Comparison of ENCODE assay signal across 11 cellular contexts in the genomic region with DNA sequence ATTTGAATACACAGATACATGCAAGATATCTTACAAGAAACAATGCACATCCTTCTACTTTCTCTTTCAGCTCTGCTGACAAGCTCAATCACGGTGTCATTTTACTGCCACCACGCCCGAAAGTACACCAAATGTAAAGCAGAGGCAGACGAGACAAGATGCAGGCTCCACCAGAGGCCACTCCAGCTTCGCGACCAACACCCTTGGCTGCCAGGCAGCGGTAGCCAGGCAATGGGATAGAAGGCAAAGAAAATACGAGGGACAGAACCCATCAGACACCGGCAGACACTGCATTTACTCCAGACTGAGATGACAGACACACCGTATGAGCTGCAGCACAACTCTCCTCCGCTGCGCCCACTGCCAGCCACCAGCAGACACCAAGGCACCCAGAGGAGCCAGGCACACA. TPM values are rescaled to one million over a fixed set of nuclear protein-coding genes. Genes with fewer than 3 reads are reported as not detected.
DNase-seq lines count a peak whose midpoint lies in the region; ATAC-seq and TF ChIP-seq lines count a peak whose summit lies in the region.
"Had no signal": no experiment of that assay in that cellular context is flagged by ENCODE, and none has a peak within 500 bp of the region (broad histone marks: within the 10 kb centered on the region; RNA-seq: fewer than 3 reads in every experiment).

No MANE protein-coding gene starts in this region.

- DNase-seq in CD14-positive monocyte (ENCODE audit: low spot score) (peak; percentile 24), NCI-H187 treated with DMSO at 0.1 percent for 48 hours (lab: John Stamatoyannopoulos, UW) (peak; percentile 7), colonic mucosa (peak; percentile 41), nephron progenitor cell (no peak), SKM-1 treated with dmso at 0.1 percent for 144 hours (lab: John Stamatoyannopoulos, UW; ENCODE audit: unreplicated experiment) (no peak), NCI-H2029 (lab: John Stamatoyannopoulos, UW) (no peak)
- no peak for DNase-seq in activated CD8-positive, alpha-beta memory T cell treated with anti-CD3 and anti-CD28 coated beads, Interleukin-2, amount 50 U/mL, for 4 hours
- DNase-seq: brain microvascular endothelial cell; GOT3; stimulated activated CD4-positive, alpha-beta T cell treated with anti-CD3 and anti-CD28 coated beads, Interleukin-4, amount 100 ng/mL, for 4 hours had no signal

- no peak overlapping the region for H3K4me3 ChIP-seq in colonic mucosa

- intact Hi-C loops in CD14-positive monocyte (cut with micrococcal nuclease), result no loop called here
- intact Hi-C loops in colonic mucosa (cut with DNase I), result no loop called here

- H3K27ac Mint-ChIP-seq in CD14-positive monocyte, result peak overlapping the region in 3 of 7 donors; percentile 24 to 80 (median 30)
- H3K27ac Mint-ChIP-seq in nephron progenitor cell, result peak overlapping the region; percentile 98

- no peak overlapping the region for H3K27ac ChIP-seq in colonic mucosa
- H3K27ac ChIP-seq: brain microvascular endothelial cell had no signal

- no peak for ATAC-seq in GM21619 (IDR thresholded peaks at IDR 0.05; ENCODE audit: unreplicated experiment)

- H3K4me3 Mint-ChIP-seq in CD14-positive monocyte (no peak overlapping the region), nephron progenitor cell (no peak overlapping the region)

- H3K4me1 Mint-ChIP-seq in CD14-positive monocyte (no peaks in the 10 kb centered on the region), nephron progenitor cell (peaks cover 28% of the 10 kb centered on the region)

- no peaks in the 10 kb centered on the region for H3K9me3 ChIP-seq in colonic mucosa

- H3K9me3 Mint-ChIP-seq in CD14-positive monocyte (no peaks in the 10 kb centered on the region), nephron progenitor cell (no peaks in the 10 kb centered on the region)

- H3K27me3 Mint-ChIP-seq in CD14-positive monocyte (ENCODE audit: low read depth in 3 of 3) (peaks cover 0 to 2% (median 0%) of the 10 kb centered on the region in 3 donors), nephron progenitor cell (ENCODE audit: low read depth, poor library complexity) (no peaks in the 10 kb centered on the region)

- no peak overlapping the region for H3K9ac ChIP-seq in colonic mucosa (ENCODE audit: low read depth in 2 of 2, low read length in 2 of 2)

- H3K4me1 ChIP-seq in colonic mucosa, result no peaks in the 10 kb centered on the region

- peaks cover 69 to 78% of the 10 kb centered on the region in 2 donors for H3K36me3 Mint-ChIP-seq in CD14-positive monocyte
- peaks cover 50% of the 10 kb centered on the region for H3K36me3 Mint-ChIP-seq in nephron progenitor cell (ENCODE audit: low read depth)

- H3K36me3 ChIP-seq in colonic mucosa, result peaks cover 28% of the 10 kb centered on the region

- TF ChIP-seq CTCF in CD14-positive monocyte (IDR thresholded peaks at IDR 0.05) (no peak), colonic mucosa (IDR thresholded peaks at IDR 0.05) (no peak), nephron progenitor cell (IDR thresholded peaks at IDR 0.05) (no peak)

- no peaks in the 10 kb centered on the region for H3K27me3 ChIP-seq in colonic mucosa
- H3K27me3 ChIP-seq: brain microvascular endothelial cell had no signal

RNA-seq across cellular contexts. Expression of a gene that starts 41.0 kb away (rescaled TPM):
- polyA plus RNA-seq in CD14-positive monocyte, result 10 to 100 TPM; 20.4 to 27.3 TPM
- 100 to 1,000 TPM; 174 to 190 TPM for total RNA-seq in colonic mucosa

Comparison
In these comparisons a context has a peak if more than half of its experiments do, and no peak if none do; other contexts are left out.
1. DNase-seq: peak in CD14-positive monocyte (single experiment), NCI-H187 treated with DMSO at 0.1 percent for 48 hours (single experiment) and colonic mucosa (single experiment); none in nephron progenitor cell (single experiment), SKM-1 treated with dmso at 0.1 percent for 144 hours (single experiment), activated CD8-positive, alpha-beta memory T cell treated with anti-CD3 and anti-CD28 coated beads, Interleukin-2, amount 50 U/mL, for 4 hours (single experiment) and NCI-H2029 (single experiment).